ENCODE assay signal across 7 cellular contexts in the genomic region with DNA sequence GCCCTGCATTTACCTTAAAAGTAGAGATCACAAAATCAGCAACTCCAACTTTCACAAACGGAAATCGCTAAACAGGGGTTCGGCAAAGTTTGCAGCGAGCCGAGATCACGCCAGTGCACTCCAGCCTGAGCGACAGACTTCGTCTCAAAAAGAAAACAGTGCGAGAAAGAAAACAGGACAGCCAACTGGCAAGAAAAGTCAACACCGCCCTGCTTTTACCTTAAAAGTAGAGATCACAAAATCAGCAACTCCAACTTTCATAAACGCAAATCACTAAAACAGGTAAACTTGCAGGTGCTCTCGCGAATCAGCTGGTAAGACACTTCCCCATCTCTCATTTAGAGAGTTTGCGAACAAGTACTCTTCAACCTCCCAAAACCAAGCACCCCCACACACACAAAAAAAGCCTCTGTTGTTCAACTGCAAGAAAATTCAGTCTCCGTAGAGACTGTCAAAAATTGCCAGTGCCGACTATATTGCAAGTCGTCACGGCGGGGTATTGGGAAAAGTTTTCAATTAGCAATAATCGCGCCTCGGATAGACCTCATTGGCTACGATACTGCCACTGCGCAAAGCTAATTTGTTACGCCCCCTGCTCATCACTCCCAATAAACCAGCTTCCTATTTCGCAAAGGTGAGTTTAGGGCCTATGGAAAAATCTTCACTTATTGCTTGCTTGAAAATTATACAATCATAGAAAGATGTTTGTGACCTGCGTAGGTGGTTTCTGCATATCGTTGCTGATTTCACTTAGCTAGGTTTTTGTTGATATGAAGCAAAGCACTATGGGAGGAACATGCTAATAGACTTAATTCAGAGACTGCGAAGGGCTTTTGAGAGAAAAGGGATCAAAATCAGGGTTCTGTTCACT. TPM values are rescaled to one million over a fixed set of nuclear protein-coding genes. Genes with fewer than 3 reads are reported as not detected.
DNase-seq lines count a peak whose midpoint lies in the region; ATAC-seq lines count a peak whose summit lies in the region.

A gene (minus strand): TSS at position 577 of the 871 bp plus-strand sequence.

- H3K4me1 ChIP-seq in iPS-20b (ENCODE audit: insufficient read depth, low read length) (peaks cover 3% of the 10 kb centered on the region; the same call in 1 of the 2 replicates), skeletal muscle tissue (ENCODE audit: control insufficient read depth in 3 of 3, insufficient read depth in 3 of 3, low read length in 3 of 3) (peaks cover 7 to 13% (median 10%) of the 10 kb centered on the region in 3 donors)

- H3K9ac ChIP-seq in iPS-20b (ENCODE audit: low read depth, low read length) (peak within 1 kb of the TSS; percentile 92), skeletal muscle tissue (ENCODE audit: low read depth in 1 of 3, low read length in 3 of 3) (peak within 1 kb of the TSS; percentile 84 to 100 (median 87))

- in situ Hi-C loops in T47D (cut with HindIII; ENCODE audit: low pct_unique_long_range_greater_than_20kb, low sequenced_read_pairs) = no loop called here

- DNase-seq in NCI-H2171 (lab: John Stamatoyannopoulos, UW) (peak; percentile 90), UCSD-AML1 (lab: John Stamatoyannopoulos, UW; ENCODE audit: unreplicated experiment) (peak; percentile 70), T47D (ENCODE audit: low read depth in 1 of 2, low spot score in 1 of 2) (peak; percentile 31 to 98)

- H3K27ac ChIP-seq in iPS-20b (ENCODE audit: low read length) (peak within 1 kb of the TSS; percentile 96), skeletal muscle tissue (ENCODE audit: low read depth, low read length) (peak within 1 kb of the TSS; percentile 98)

- H3K36me3 ChIP-seq in iPS-20b (ENCODE audit: insufficient read depth, low read depth, low read length) = no peaks in the 10 kb centered on the region
- H3K36me3 ChIP-seq in skeletal muscle tissue (ENCODE audit: control insufficient read depth in 3 of 3, insufficient read depth in 3 of 3, low read length in 3 of 3) = no peaks in the 10 kb centered on the region

- no peaks in the 10 kb centered on the region for H3K27me3 ChIP-seq in iPS-20b (ENCODE audit: insufficient read depth, low read length)
- no peaks in the 10 kb centered on the region for H3K27me3 ChIP-seq in skeletal muscle tissue (ENCODE audit: control insufficient read depth in 3 of 3, insufficient read depth in 3 of 3, low read length in 3 of 3)

- H3K4me3 ChIP-seq in iPS-20b (ENCODE audit: low read length) (peak within 1 kb of the TSS; percentile 90), skeletal muscle tissue (ENCODE audit: low read length in 3 of 3) (peak within 1 kb of the TSS; percentile 70 to 88 (median 81))

- ATAC-seq in GM18511 (IDR thresholded peaks at IDR 0.05; ENCODE audit: unreplicated experiment) (peak; percentile 56), HG03045 (IDR thresholded peaks at IDR 0.05; ENCODE audit: unreplicated experiment) (peak; percentile 43)

- H3K9me3 ChIP-seq in iPS-20b (ENCODE audit: insufficient read depth, low read depth, low read length) (no peaks in the 10 kb centered on the region), skeletal muscle tissue (ENCODE audit: control insufficient read depth in 3 of 3, low read length in 3 of 3) (no peaks in the 10 kb centered on the region)

RNA-seq across cellular contexts. Expression of the gene that starts here (rescaled TPM):
- under 0.01 TPM for total RNA-seq in skeletal muscle tissue

Comparison
In these comparisons a context has a peak if more than half of its experiments do, and no peak if none do; other contexts are left out.
1. Peak in every context shown above with its lines: DNase-seq, ATAC-seq, H3K4me3 ChIP-seq and H3K27ac ChIP-seq.